In the genomic region with DNA sequence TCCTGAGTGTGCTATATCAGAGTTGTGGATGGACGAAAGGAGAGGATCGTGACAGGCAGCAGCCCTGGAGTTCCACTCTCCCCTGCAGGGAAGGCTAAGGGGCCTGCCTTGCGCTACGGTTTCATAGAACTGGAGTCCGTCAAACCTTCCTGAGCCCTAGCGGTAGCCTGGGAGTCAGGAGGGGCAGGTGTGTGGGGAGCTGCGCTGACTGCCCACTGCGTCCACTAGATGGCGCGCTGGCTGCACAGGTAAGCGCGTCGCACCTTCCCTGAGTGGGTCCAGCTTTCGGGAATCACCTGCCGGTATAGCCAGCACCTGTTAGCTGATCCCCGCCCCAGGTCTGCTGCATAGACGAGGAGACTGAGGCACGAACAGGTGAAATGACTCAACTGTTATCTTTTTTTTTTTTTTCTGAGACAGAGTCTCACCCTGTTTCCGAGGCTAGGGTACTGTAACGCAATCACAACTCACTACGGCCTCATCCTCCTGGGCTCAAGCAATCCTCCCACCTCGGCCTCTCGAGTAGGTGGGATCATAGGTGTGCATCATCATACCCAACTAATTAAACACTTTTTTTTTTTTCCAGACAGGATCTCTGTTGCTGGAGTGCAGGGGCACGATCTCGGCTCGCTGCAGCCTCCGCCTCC, we compare ENCODE assay signal across 8 cellular contexts. TPM values are rescaled to one million over a fixed set of nuclear protein-coding genes. Genes with fewer than 3 reads are reported as not detected.
A peak's percentile ranks its signal among the peaks of the same experiment; 100 is the strongest.
DNase-seq lines count a peak whose midpoint lies in the region; ATAC-seq and TF ChIP-seq lines count a peak whose summit lies in the region.

No MANE protein-coding gene starts in this region.

- intact Hi-C loops in breast epithelium (cut with DNase I; ENCODE audit: low total_unique reads) (no loop called here), left lung (cut with DNase I) (no loop called here)

- no peak overlapping the region for H3K4me3 ChIP-seq in breast epithelium
- no peak overlapping the region for H3K4me3 ChIP-seq in left lung

- TF ChIP-seq CTCF in breast epithelium (IDR thresholded peaks at IDR 0.05) (peak; percentile 27 to 77 (median 66)), left lung (IDR thresholded peaks at IDR 0.05) (peak; percentile 79 to 82)

- H3K27ac ChIP-seq in breast epithelium (no peak overlapping the region), left lung (no peak overlapping the region)

- TF ChIP-seq POLR2A in breast epithelium (IDR thresholded peaks at IDR 0.05), result no peak

- H3K27me3 ChIP-seq in breast epithelium (peaks cover 0 to 3% of the 10 kb centered on the region in 2 donors), left lung (no peaks in the 10 kb centered on the region)

- H3K36me3 ChIP-seq in breast epithelium, result no peaks in the 10 kb centered on the region
- no peaks in the 10 kb centered on the region for H3K36me3 ChIP-seq in left lung

- ATAC-seq in GM18907 (IDR thresholded peaks at IDR 0.05; ENCODE audit: unreplicated experiment) (peak; percentile 51), left lung (peak; percentile 90)

- H3K9me3 ChIP-seq in breast epithelium (no peaks in the 10 kb centered on the region), left lung (no peaks in the 10 kb centered on the region)

- DNase-seq in A172 (ENCODE audit: low spot score) (peak; percentile 52), NCI-H187 treated with DMSO at 0.1 percent for 48 hours (lab: John Stamatoyannopoulos, UW) (peak; percentile 47), UCSD-AML1 (lab: John Stamatoyannopoulos, UW; ENCODE audit: unreplicated experiment) (peak; percentile 10), breast epithelium (ENCODE audit: low spot score in 2 of 2) (peak; percentile 37 to 78), left lung (peak; percentile 58 to 91), pons (ENCODE audit: low spot score) (no peak)
- peak; percentile 23 to 31 for DNase-seq in stimulated activated CD8-positive, alpha-beta memory T cell treated with anti-CD3 and anti-CD28 coated beads, Interleukin-15, amount 100 ng/mL, for 48 hours (ENCODE audit: low read depth in 2 of 2)

- H3K4me1 ChIP-seq in breast epithelium (no peaks in the 10 kb centered on the region), left lung (peaks cover 0 to 4% of the 10 kb centered on the region in 2 donors)

RNA-seq across cellular contexts. Expression of gene BAIAP2L1, which starts 20.2 kb away (rescaled TPM):
- total RNA-seq in A172 (2014; rRNA removed; shearing (Covaris generic)), result 14.0 and 16.1 TPM in 2 replicates
- total RNA-seq in breast epithelium (10 to 100 TPM in 1 of 3 donors, 1 to 10 TPM in 2; 1.3 to 11.0 (median 8.5) TPM), left lung (10 to 100 TPM; 24.2 to 31.8 TPM)
